Comparison of ENCODE assay signal across 30 cellular contexts in genomic region chr1:166836733-166837132, GRCh38. TPM values are rescaled to one million over a fixed set of nuclear protein-coding genes. Genes with fewer than 3 reads are reported as not detected.
DNase-seq lines count a peak whose midpoint lies in the region; ATAC-seq and TF ChIP-seq lines count a peak whose summit lies in the region.
"Had no signal": no experiment of that assay in that cellular context is flagged by ENCODE, and none has a peak within 500 bp of the region (broad histone marks: within the 10 kb centered on the region; RNA-seq: fewer than 3 reads in every experiment).

No MANE protein-coding gene starts in this region.

- no peaks in the 10 kb centered on the region for H3K9me2 ChIP-seq in MM.1S (replicated peaks; ENCODE audit: insufficient read depth, low read length)

- intact Hi-C loops in left cardiac atrium (cut with DNase I), result no loop called here
- intact Hi-C loops in activated T-helper 1 cell treated with anti-CD3 and anti-CD28 coated beads, Interleukin-12 subunit alpha, Interleukin-12 subunit beta, Interleukin-2, Interleukin-4 antibody, amounts not matched to agents 30 ng/mL and 10 ng/mL and 1 ng/mL, durations not matched to agents 14 hours and 24 hours and 36 hours (cut with micrococcal nuclease), result loop anchor here (5.0 kb wide), 1 partner anchor 1069 kb away; the partner anchor contains the start of gene TMCO1

- peak; percentile 67 for DNase-seq in ELR (ENCODE audit: low read depth)
- DNase-seq in MM.1S, result peak; percentile 29
- DNase-seq in left cardiac atrium, result no peak
- no peak for DNase-seq in NCI-H1105 treated with DMSO at 0.1 percent for 48 hours (lab: John Stamatoyannopoulos, UW)
- no peak for DNase-seq in T-helper 17 cell
- no peak for DNase-seq in activated T-helper 1 cell treated with anti-CD3 and anti-CD28 coated beads, Interleukin-12 subunit alpha, Interleukin-12 subunit beta, Interleukin-2, Interleukin-4 antibody, amounts not matched to agents 30 ng/mL and 10 ng/mL and 1 ng/mL, durations not matched to agents 14 hours and 24 hours and 36 hours (ENCODE audit: low spot score)
- DNase-seq: activated CD4-positive, alpha-beta T cell treated with anti-CD3 and anti-CD28 coated beads for 36 hours; activated gamma-delta T cell treated with Interleukin-2 at 50 U/mL for 16 hours; activated naive CD8-positive, alpha-beta T cell treated with anti-CD3 and anti-CD28 coated beads, Interleukin-2, amount 50 U/mL, for 24 hours; activated T-cell treated with anti-CD3 and anti-CD28 coated beads, Interleukin-2, amount 50 U/mL, for 1 hour; cerebellar nuclear complex; DMS79 treated with DMSO at 0.1 percent for 48 hours; dorsolateral prefrontal cortex; heart left ventricle; kidney glomerular epithelial cell; mesenchymal stem cell; NCI-H1417 treated with DMSO at 0.1 percent for 48 hours; NCI-H2081; NCI-H2227 treated with DMSO at 0.1 percent for 48 hours; NCI-H748 treated with DMSO at 0.1 percent for 48 hours; psoas muscle; RPMI8226; stimulated activated naive B cell treated with anti-CD40 and anti-IgM and Interleukin-4, amounts not matched to agents 10 μg/mL and 1 μg/mL and 100 μg/mL, for 72 hours; T-helper 1 cell had no signal

- peaks cover 12% of the 10 kb centered on the region for H3K36me3 Mint-ChIP-seq in nephron (ENCODE audit: low read depth)
- no peaks in the 10 kb centered on the region for H3K36me3 Mint-ChIP-seq in T-helper 17 cell (ENCODE audit: low read depth)
- peaks cover 12% of the 10 kb centered on the region for H3K36me3 Mint-ChIP-seq in activated T-helper 1 cell treated with anti-CD3 and anti-CD28 coated beads, Interleukin-12 subunit alpha, Interleukin-12 subunit beta, Interleukin-2, Interleukin-4 antibody, amounts not matched to agents 30 ng/mL and 10 ng/mL and 1 ng/mL, durations not matched to agents 14 hours and 24 hours and 36 hours (ENCODE audit: low read depth)
- H3K36me3 Mint-ChIP-seq: IgD-negative memory B cell had no signal

- TF ChIP-seq CTCF in MM.1S (IDR thresholded peaks at IDR 0.05; ENCODE audit: low read length) (no peak), nephron (IDR thresholded peaks at IDR 0.05; ENCODE audit: unreplicated experiment in 3 of 3) (no peak)

- H3K79me2 ChIP-seq in MM.1S (ENCODE audit: low read length), result peaks cover 19% of the 10 kb centered on the region

- ATAC-seq in esophagus mucosa, result peak; percentile 21
- ATAC-seq in left cardiac atrium, result no peak
- no peak for ATAC-seq in T-helper 17 cell
- ATAC-seq: activated CD4-positive, alpha-beta T cell treated with anti-CD3 and anti-CD28 coated beads for 36 hours; activated naive CD8-positive, alpha-beta T cell treated with anti-CD3 and anti-CD28 coated beads, Interleukin-2, amount 50 U/mL, for 24 hours; GM23338; heart left ventricle; psoas muscle; stimulated activated naive B cell treated with anti-CD40 and anti-IgM and Interleukin-4, amounts not matched to agents 10 μg/mL and 1 μg/mL and 100 μg/mL, for 72 hours had no signal

- H3K9ac ChIP-seq in MM.1S (ENCODE audit: low read length), result no peak overlapping the region

- no peak overlapping the region for H3K4me2 ChIP-seq in MM.1S (ENCODE audit: low read depth, low read length)
- H3K4me2 ChIP-seq: GM23338 had no signal

- peaks cover 11% of the 10 kb centered on the region for H3K36me3 ChIP-seq in MM.1S (replicated peaks; ENCODE audit: insufficient read depth, low read length)

- H3K4me1 Mint-ChIP-seq in nephron (peaks cover 26% of the 10 kb centered on the region), T-helper 17 cell (peaks cover 25% of the 10 kb centered on the region)
- peaks cover 43% of the 10 kb centered on the region for H3K4me1 Mint-ChIP-seq in activated T-helper 1 cell treated with anti-CD3 and anti-CD28 coated beads, Interleukin-12 subunit alpha, Interleukin-12 subunit beta, Interleukin-2, Interleukin-4 antibody, amounts not matched to agents 30 ng/mL and 10 ng/mL and 1 ng/mL, durations not matched to agents 14 hours and 24 hours and 36 hours (ENCODE audit: low read depth)

- H3K27me3 Mint-ChIP-seq in nephron (ENCODE audit: low read depth) (peaks cover 4% of the 10 kb centered on the region), T-helper 17 cell (peaks cover 12% of the 10 kb centered on the region)
- peaks cover 7% of the 10 kb centered on the region for H3K27me3 Mint-ChIP-seq in activated T-helper 1 cell treated with anti-CD3 and anti-CD28 coated beads, Interleukin-12 subunit alpha, Interleukin-12 subunit beta, Interleukin-2, Interleukin-4 antibody, amounts not matched to agents 30 ng/mL and 10 ng/mL and 1 ng/mL, durations not matched to agents 14 hours and 24 hours and 36 hours (ENCODE audit: insufficient read depth)

- H4K20me1 ChIP-seq in MM.1S (ENCODE audit: insufficient read depth, low read length), result no peaks in the 10 kb centered on the region

- H3K9me3 ChIP-seq in MM.1S (replicated peaks; ENCODE audit: insufficient read depth, low read length) (no peaks in the 10 kb centered on the region), T-helper 17 cell (ENCODE audit: control insufficient read depth, low read length, poor library complexity, severe bottlenecking) (no peaks in the 10 kb centered on the region)
- H3K9me3 ChIP-seq: heart left ventricle, psoas muscle, SJSA1 had no signal

- H3K4me3 ChIP-seq in MM.1S (ENCODE audit: low read length), result no peak overlapping the region
- H3K4me3 ChIP-seq: dorsolateral prefrontal cortex, GM23338, heart left ventricle, psoas muscle, SJSA1 had no signal

- H3K27me3 ChIP-seq in MM.1S (replicated peaks; ENCODE audit: insufficient read depth, low read length), result no peaks in the 10 kb centered on the region
- H3K27me3 ChIP-seq: dorsolateral prefrontal cortex, heart left ventricle, SJSA1 had no signal

- peak overlapping the region; percentile 26 to 70 (median 60) for H3K4me3 Mint-ChIP-seq in nephron
- no peak overlapping the region for H3K4me3 Mint-ChIP-seq in T-helper 17 cell
- H3K4me3 Mint-ChIP-seq in activated T-helper 1 cell treated with anti-CD3 and anti-CD28 coated beads, Interleukin-12 subunit alpha, Interleukin-12 subunit beta, Interleukin-2, Interleukin-4 antibody, amounts not matched to agents 30 ng/mL and 10 ng/mL and 1 ng/mL, durations not matched to agents 14 hours and 24 hours and 36 hours, result no peak overlapping the region
- H3K4me3 Mint-ChIP-seq: activated CD4-positive, alpha-beta T cell treated with anti-CD3 and anti-CD28 coated beads for 36 hours; activated naive CD8-positive, alpha-beta T cell treated with anti-CD3 and anti-CD28 coated beads, Interleukin-2, amount 50 U/mL, for 24 hours; GM23338; stimulated activated naive B cell treated with anti-CD40 and anti-IgM and Interleukin-4, amounts not matched to agents 10 μg/mL and 1 μg/mL and 100 μg/mL, for 72 hours had no signal

- no peak overlapping the region for H2AFZ ChIP-seq in MM.1S (ENCODE audit: low read length)
- H2AFZ ChIP-seq: GM23338 had no signal

- no peaks in the 10 kb centered on the region for H3F3A ChIP-seq in MM.1S (ENCODE audit: insufficient read depth, low read length)

- H3K27ac ChIP-seq in MM.1S (ENCODE audit: low read length), result no peak overlapping the region
- H3K27ac ChIP-seq: C4-2B, heart left ventricle, psoas muscle, SJSA1 had no signal

- H3K4me1 ChIP-seq in MM.1S (ENCODE audit: low read length), result peaks cover 20% of the 10 kb centered on the region

- no peak overlapping the region for H3K27ac Mint-ChIP-seq in nephron
- no peak overlapping the region for H3K27ac Mint-ChIP-seq in T-helper 17 cell
- H3K27ac Mint-ChIP-seq in activated T-helper 1 cell treated with anti-CD3 and anti-CD28 coated beads, Interleukin-12 subunit alpha, Interleukin-12 subunit beta, Interleukin-2, Interleukin-4 antibody, amounts not matched to agents 30 ng/mL and 10 ng/mL and 1 ng/mL, durations not matched to agents 14 hours and 24 hours and 36 hours, result no peak overlapping the region
- H3K27ac Mint-ChIP-seq: activated CD4-positive, alpha-beta T cell treated with anti-CD3 and anti-CD28 coated beads for 36 hours; activated naive CD8-positive, alpha-beta T cell treated with anti-CD3 and anti-CD28 coated beads, Interleukin-2, amount 50 U/mL, for 24 hours; GM23338; stimulated activated naive B cell treated with anti-CD40 and anti-IgM and Interleukin-4, amounts not matched to agents 10 μg/mL and 1 μg/mL and 100 μg/mL, for 72 hours had no signal

- H3K9me3 Mint-ChIP-seq in nephron, result peaks cover 3% of the 10 kb centered on the region
- peaks cover 5% of the 10 kb centered on the region for H3K9me3 Mint-ChIP-seq in activated T-helper 1 cell treated with anti-CD3 and anti-CD28 coated beads, Interleukin-12 subunit alpha, Interleukin-12 subunit beta, Interleukin-2, Interleukin-4 antibody, amounts not matched to agents 30 ng/mL and 10 ng/mL and 1 ng/mL, durations not matched to agents 14 hours and 24 hours and 36 hours

RNA-seq across cellular contexts. Expression of gene POGK, which starts 2.5 kb away (rescaled TPM):
- total RNA-seq in esophagus mucosa (21.0 TPM), left cardiac atrium (10 to 100 TPM; 16.8 to 21.7 TPM), T-helper 17 cell (10 to 100 TPM; 24.7 to 27.7 TPM)
- 51.4 and 54.1 TPM in 2 replicates for total RNA-seq in activated T-helper 1 cell treated with anti-CD3 and anti-CD28 coated beads, Interleukin-12 subunit alpha, Interleukin-12 subunit beta, Interleukin-2, Interleukin-4 antibody, amounts not matched to agents 30 ng/mL and 10 ng/mL and 1 ng/mL, durations not matched to agents 14 hours and 24 hours and 36 hours

RNA-seq across cellular contexts. Expression of gene TADA1, which starts 39.3 kb away (rescaled TPM):
- 7.1 TPM for total RNA-seq in esophagus mucosa
- total RNA-seq in left cardiac atrium, result 1 to 10 TPM; 9.4 TPM
- 10 to 100 TPM; 12.0 to 13.1 TPM for total RNA-seq in T-helper 17 cell
- total RNA-seq in activated T-helper 1 cell treated with anti-CD3 and anti-CD28 coated beads, Interleukin-12 subunit alpha, Interleukin-12 subunit beta, Interleukin-2, Interleukin-4 antibody, amounts not matched to agents 30 ng/mL and 10 ng/mL and 1 ng/mL, durations not matched to agents 14 hours and 24 hours and 36 hours, result 15.6 and 17.3 TPM in 2 replicates

Comparison
In these comparisons a context has a peak if more than half of its experiments do, and no peak if none do; other contexts are left out.
1. DNase-seq: peak in ELR (single experiment) and MM.1S (single experiment); none in left cardiac atrium (single experiment), NCI-H1105 treated with DMSO at 0.1 percent for 48 hours (single experiment), T-helper 17 cell (0 of 3) and activated T-helper 1 cell treated with anti-CD3 and anti-CD28 coated beads, Interleukin-12 subunit alpha, Interleukin-12 subunit beta, Interleukin-2, Interleukin-4 antibody, amounts not matched to agents 30 ng/mL and 10 ng/mL and 1 ng/mL, durations not matched to agents 14 hours and 24 hours and 36 hours (single experiment).
2. H3K4me3 Mint-ChIP-seq: peak in nephron (3 of 3); none in T-helper 17 cell (single experiment) and activated T-helper 1 cell treated with anti-CD3 and anti-CD28 coated beads, Interleukin-12 subunit alpha, Interleukin-12 subunit beta, Interleukin-2, Interleukin-4 antibody, amounts not matched to agents 30 ng/mL and 10 ng/mL and 1 ng/mL, durations not matched to agents 14 hours and 24 hours and 36 hours (single experiment).